In the genomic region with DNA sequence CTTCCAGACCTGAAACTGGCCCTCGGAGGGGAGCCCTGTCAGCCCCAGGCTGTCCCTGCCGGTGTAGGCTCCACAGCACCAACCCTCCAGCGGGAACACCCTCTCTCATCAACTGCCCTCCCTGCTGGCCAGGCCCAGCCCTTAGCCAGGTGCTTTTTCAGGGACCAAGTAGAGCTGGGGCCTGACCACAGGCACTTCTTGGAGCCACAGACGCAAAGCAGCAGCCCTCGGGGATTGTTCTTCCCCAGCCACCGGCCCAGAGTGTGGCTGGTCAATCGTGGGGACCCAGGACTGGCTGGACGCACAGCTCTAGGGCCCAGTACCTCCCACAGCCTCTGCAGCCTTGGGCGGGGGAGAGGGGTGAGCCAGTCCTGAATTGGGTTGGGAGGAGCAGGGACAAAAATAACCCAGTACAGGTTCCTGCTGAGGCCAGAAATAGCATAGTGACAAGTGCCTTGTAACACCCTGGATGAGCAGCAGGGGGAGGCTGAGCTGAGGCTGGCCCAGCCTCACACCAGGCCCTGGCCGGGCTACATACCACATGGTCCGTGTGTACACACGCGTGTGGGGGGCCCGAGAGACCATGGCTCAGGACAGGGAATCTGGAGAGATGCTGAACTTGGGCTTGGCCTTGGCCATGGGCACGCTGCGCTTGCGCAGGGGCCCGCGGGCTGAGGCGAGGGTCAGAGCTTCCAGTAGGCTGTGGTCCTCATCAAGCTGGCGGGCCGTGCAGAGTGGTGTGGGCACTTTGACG, we compare ENCODE assay signal across 8 cellular contexts. TPM values are rescaled to one million over a fixed set of nuclear protein-coding genes. Genes with fewer than 3 reads are reported as not detected.
DNase-seq lines count a peak whose midpoint lies in the region; ATAC-seq and TF ChIP-seq lines count a peak whose summit lies in the region.

No MANE protein-coding gene starts in this region.

- H3K4me1 Mint-ChIP-seq in natural killer cell = peaks cover 9 to 11% of the 10 kb centered on the region in 2 donors

- intact Hi-C loops in natural killer cell (cut with micrococcal nuclease) = no loop called here

- peak overlapping the region; percentile 52 for H3K4me3 Mint-ChIP-seq in natural killer cell

- no peak overlapping the region for H3K27ac Mint-ChIP-seq in natural killer cell

- CTCF ChIA-PET in HEK293T (lab: Yijun Ruan, JAX) = interaction anchor here (0.6 to 1.4 kb wide), 12 partner anchors 32 to 452 kb away, joined by 3 to 9 read pairs (median 4); a partner anchor contains a TSS

- ATAC-seq in natural killer cell = peak in 2 of 3 donors; percentile 28 to 31

- no peaks in the 10 kb centered on the region for H3K36me3 Mint-ChIP-seq in natural killer cell

- H3K9me3 Mint-ChIP-seq in natural killer cell = no peaks in the 10 kb centered on the region

- peak; percentile 76 for DNase-seq in NCI-H82 (lab: John Stamatoyannopoulos, UW)
- DNase-seq in NCI-H82 treated with DMSO at 0.1 percent for 48 hours (lab: John Stamatoyannopoulos, UW; ENCODE audit: unreplicated experiment) = no peak
- DNase-seq in HEK293T (ENCODE audit: extremely low spot score) = peak; percentile 60
- DNase-seq in NCI-H1092 treated with DMSO at 0.1 percent for 48 hours (lab: John Stamatoyannopoulos, UW) = peak; percentile 48
- peak; percentile 29 for DNase-seq in activated CD4-positive, alpha-beta T cell treated with anti-CD3 and anti-CD28 coated beads, Interleukin-2, amount 50 U/mL, for 1 hour
- no peak for DNase-seq in epithelial cell of proximal tubule (ENCODE audit: low read depth)
- no peak for DNase-seq in natural killer cell
- DNase-seq in effector CD4-positive, alpha-beta T cell = no peak

- H3K4me3 ChIP-seq in epithelial cell of proximal tubule (ENCODE audit: low read depth, low read length) = no peak overlapping the region

- TF ChIP-seq CTCF in epithelial cell of proximal tubule (conservative IDR thresholded peaks at IDR 0.05; ENCODE audit: low read depth, low read length) (peak; percentile 73), natural killer cell (IDR thresholded peaks at IDR 0.05) (peak; percentile 15)

- POLR2A ChIA-PET in HEK293T (lab: Yijun Ruan, JAX) = no interaction called here

- no peaks in the 10 kb centered on the region for H3K27me3 Mint-ChIP-seq in natural killer cell (ENCODE audit: low read depth in 2 of 2)

TF ChIP-seq in HEK293T, 16 proteins besides CTCF, POLR2A, EP300 and RAD21:
- peak; percentile 53 for TF ChIP-seq L3MBTL2 (conservative IDR thresholded peaks at IDR 0.05)
- TF ChIP-seq HDGF (IDR thresholded peaks at IDR 0.05; ENCODE audit: borderline replicate concordance) = 0 out of 2 replicates have a peak, but pooled peaks have one; percentile 32
- no peak for TF ChIP-seq ARNT (IDR thresholded peaks at IDR 0.05)
TF ChIP-seq in HEK293T: peak in this region for 2.

RNA-seq across cellular contexts. Expression of a gene that starts 2.0 kb away (rescaled TPM):
- total RNA-seq in epithelial cell of proximal tubule (0.22 and 0.63 TPM in 2 replicates), natural killer cell (under 1 TPM in 1 of 3 donors, not detected in 2; 1.00 TPM)

RNA-seq across cellular contexts. Expression of a gene that starts 34.9 kb away (rescaled TPM):
- total RNA-seq in epithelial cell of proximal tubule = 1.2 and 2.3 TPM in 2 replicates
- total RNA-seq in natural killer cell = 10 to 100 TPM in 1 of 3 donors, 1 to 10 TPM in 2; 6.3 to 10.1 (median 9.7) TPM

Comparison
In these comparisons a context has a peak if more than half of its experiments do, and no peak if none do; other contexts are left out.
1. DNase-seq: peak in NCI-H82 (single experiment), HEK293T (single experiment), NCI-H1092 treated with DMSO at 0.1 percent for 48 hours (single experiment) and activated CD4-positive, alpha-beta T cell treated with anti-CD3 and anti-CD28 coated beads, Interleukin-2, amount 50 U/mL, for 1 hour (single experiment); none in NCI-H82 treated with DMSO at 0.1 percent for 48 hours (single experiment), epithelial cell of proximal tubule (single experiment), natural killer cell (single experiment) and effector CD4-positive, alpha-beta T cell (single experiment).